1 cellular context compared by ENCODE assay signal in genomic region chr3:42581709-42582473, GRCh38.
TF ChIP-seq lines count a peak whose summit lies in the region.

A gene with protein sequence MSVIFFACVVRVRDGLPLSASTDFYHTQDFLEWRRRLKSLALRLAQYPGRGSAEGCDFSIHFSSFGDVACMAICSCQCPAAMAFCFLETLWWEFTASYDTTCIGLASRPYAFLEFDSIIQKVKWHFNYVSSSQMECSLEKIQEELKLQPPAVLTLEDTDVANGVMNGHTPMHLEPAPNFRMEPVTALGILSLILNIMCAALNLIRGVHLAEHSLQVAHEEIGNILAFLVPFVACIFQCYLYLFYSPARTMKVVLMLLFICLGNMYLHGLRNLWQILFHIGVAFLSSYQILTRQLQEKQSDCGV (minus strand): TSS chr3:42581967. CDS start chr3:42569046, 12,921 bp downstream.

TF ChIP-seq in K562, 482 proteins besides CTCF, POLR2A, EP300 and RAD21 (continued from another document and continues in another):
- TF ChIP-seq, protein P1, sequence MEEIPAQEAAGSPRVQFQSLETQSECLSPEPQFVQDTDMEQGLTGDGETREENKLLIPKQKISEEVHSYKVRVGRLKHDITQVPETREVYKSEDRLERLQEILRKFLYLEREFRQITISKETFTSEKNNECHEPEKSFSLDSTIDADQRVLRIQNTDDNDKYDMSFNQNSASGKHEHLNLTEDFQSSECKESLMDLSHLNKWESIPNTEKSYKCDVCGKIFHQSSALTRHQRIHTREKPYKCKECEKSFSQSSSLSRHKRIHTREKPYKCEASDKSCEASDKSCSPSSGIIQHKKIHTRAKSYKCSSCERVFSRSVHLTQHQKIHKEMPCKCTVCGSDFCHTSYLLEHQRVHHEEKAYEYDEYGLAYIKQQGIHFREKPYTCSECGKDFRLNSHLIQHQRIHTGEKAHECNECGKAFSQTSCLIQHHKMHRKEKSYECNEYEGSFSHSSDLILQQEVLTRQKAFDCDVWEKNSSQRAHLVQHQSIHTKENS (CRISPR knock-in tag; IDR thresholded peaks at IDR 0.05) = no peak
- TF ChIP-seq HBP1 (CRISPR knock-in tag; IDR thresholded peaks at IDR 0.05) (no peak), DEAF1 (CRISPR knock-in tag; IDR thresholded peaks at IDR 0.05) (peak; percentile 87), ZMIZ1 (IDR thresholded peaks at IDR 0.05; ENCODE audit: low read depth in 2 of 2, low read length in 2 of 2) (peak in 1 of 2 experiments; percentile 73; a peak in 2 of 4 replicates), MEF2A (IDR thresholded peaks at IDR 0.05; ENCODE audit: control insufficient read depth, low read depth, low read length) (no peak), RBM14 (IDR thresholded peaks at IDR 0.05; ENCODE audit: borderline replicate concordance, insufficient read depth, low read depth, low read length) (no peak), FOS (IDR thresholded peaks at IDR 0.05; ENCODE audit: extremely low read depth, insufficient read length) (peak; percentile 33), KLF13 (tag; IDR thresholded peaks at IDR 0.05; ENCODE audit: borderline replicate concordance, low read depth) (peak; percentile 63; the same call in 1 of the 2 replicates), TAF7 (tag; IDR thresholded peaks at IDR 0.05) (peak; percentile 35; the same call in 1 of the 2 replicates), NFE2L1 (tag; IDR thresholded peaks at IDR 0.05; ENCODE audit: borderline replicate concordance, low read depth) (no peak), SP1 (CRISPR knock-in tag; IDR thresholded peaks at IDR 0.05) (peak; percentile 91), CHAMP1 (IDR thresholded peaks at IDR 0.05) (no peak), NFXL1 (CRISPR knock-in tag; IDR thresholded peaks at IDR 0.05) (no peak), DLX4 (CRISPR knock-in tag; IDR thresholded peaks at IDR 0.05) (no peak), SRSF1 (IDR thresholded peaks at IDR 0.05; ENCODE audit: low read depth, low read length) (no peak), ELK3 (CRISPR knock-in tag; IDR thresholded peaks at IDR 0.05) (no peak), MAFF (IDR thresholded peaks at IDR 0.05; ENCODE audit: low read length) (no peak), ZNF584 (CRISPR knock-in tag; IDR thresholded peaks at IDR 0.05; ENCODE audit: low read depth) (no peak), CTBP1 (IDR thresholded peaks at IDR 0.05; ENCODE audit: borderline replicate concordance) (peak; percentile 99), ZNF133 (CRISPR knock-in tag; IDR thresholded peaks at IDR 0.05) (no peak), SIX5 (IDR thresholded peaks at IDR 0.05; ENCODE audit: borderline replicate concordance in 1 of 2, insufficient read depth in 1 of 2, low read depth in 1 of 2, low read length in 2 of 2) (no peak), ETV6 (IDR thresholded peaks at IDR 0.05; ENCODE audit: borderline replicate concordance in 1 of 2, low read depth in 2 of 2, low read length in 1 of 2) (no peak), ETV6 (CRISPR knock-in tag; IDR thresholded peaks at IDR 0.05; ENCODE audit: borderline replicate concordance) (no peak), ZBTB33 (CRISPR knock-in tag; IDR thresholded peaks at IDR 0.05) (peak; percentile 32; the same call in 1 of the 2 replicates), RFX5 (IDR thresholded peaks at IDR 0.05; ENCODE audit: low read depth, low read length) (0 out of 2 replicates have a peak, but pooled peaks have one; percentile 4), FUS (optimal IDR thresholded peaks at IDR 0.05; ENCODE audit: low read depth, low read length) (no peak), ZKSCAN3 (CRISPR knock-in tag; IDR thresholded peaks at IDR 0.05) (no peak), ZNF551 (CRISPR knock-in tag; IDR thresholded peaks at IDR 0.05) (no peak), ZBED1 (IDR thresholded peaks at IDR 0.05) (no peak)
- TF ChIP-seq, protein P2, sequence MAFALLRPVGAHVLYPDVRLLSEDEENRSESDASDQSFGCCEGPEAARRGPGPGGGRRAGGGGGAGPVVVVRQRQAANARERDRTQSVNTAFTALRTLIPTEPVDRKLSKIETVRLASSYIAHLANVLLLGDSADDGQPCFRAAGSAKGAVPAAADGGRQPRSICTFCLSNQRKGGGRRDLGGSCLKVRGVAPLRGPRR (CRISPR knock-in tag; IDR thresholded peaks at IDR 0.05) = no peak
- TF ChIP-seq, protein P3, sequence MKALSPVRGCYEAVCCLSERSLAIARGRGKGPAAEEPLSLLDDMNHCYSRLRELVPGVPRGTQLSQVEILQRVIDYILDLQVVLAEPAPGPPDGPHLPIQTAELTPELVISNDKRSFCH (CRISPR knock-in tag; IDR thresholded peaks at IDR 0.05) = no peak
- TF ChIP-seq, protein P3 (tag; IDR thresholded peaks at IDR 0.05) = peak; percentile 87
- TF ChIP-seq, protein P4, sequence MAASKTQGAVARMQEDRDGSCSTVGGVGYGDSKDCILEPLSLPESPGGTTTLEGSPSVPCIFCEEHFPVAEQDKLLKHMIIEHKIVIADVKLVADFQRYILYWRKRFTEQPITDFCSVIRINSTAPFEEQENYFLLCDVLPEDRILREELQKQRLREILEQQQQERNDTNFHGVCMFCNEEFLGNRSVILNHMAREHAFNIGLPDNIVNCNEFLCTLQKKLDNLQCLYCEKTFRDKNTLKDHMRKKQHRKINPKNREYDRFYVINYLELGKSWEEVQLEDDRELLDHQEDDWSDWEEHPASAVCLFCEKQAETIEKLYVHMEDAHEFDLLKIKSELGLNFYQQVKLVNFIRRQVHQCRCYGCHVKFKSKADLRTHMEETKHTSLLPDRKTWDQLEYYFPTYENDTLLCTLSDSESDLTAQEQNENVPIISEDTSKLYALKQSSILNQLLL (CRISPR knock-in tag; IDR thresholded peaks at IDR 0.05; ENCODE audit: borderline replicate concordance) = no peak
- TF ChIP-seq, protein P5, sequence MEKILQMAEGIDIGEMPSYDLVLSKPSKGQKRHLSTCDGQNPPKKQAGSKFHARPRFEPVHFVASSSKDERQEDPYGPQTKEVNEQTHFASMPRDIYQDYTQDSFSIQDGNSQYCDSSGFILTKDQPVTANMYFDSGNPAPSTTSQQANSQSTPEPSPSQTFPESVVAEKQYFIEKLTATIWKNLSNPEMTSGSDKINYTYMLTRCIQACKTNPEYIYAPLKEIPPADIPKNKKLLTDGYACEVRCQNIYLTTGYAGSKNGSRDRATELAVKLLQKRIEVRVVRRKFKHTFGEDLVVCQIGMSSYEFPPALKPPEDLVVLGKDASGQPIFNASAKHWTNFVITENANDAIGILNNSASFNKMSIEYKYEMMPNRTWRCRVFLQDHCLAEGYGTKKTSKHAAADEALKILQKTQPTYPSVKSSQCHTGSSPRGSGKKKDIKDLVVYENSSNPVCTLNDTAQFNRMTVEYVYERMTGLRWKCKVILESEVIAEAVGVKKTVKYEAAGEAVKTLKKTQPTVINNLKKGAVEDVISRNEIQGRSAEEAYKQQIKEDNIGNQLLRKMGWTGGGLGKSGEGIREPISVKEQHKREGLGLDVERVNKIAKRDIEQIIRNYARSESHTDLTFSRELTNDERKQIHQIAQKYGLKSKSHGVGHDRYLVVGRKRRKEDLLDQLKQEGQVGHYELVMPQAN (IDR thresholded peaks at IDR 0.05; ENCODE audit: borderline replicate concordance) = peak; percentile 77; the same call in 1 of the 2 replicates
